In the genomic region with DNA sequence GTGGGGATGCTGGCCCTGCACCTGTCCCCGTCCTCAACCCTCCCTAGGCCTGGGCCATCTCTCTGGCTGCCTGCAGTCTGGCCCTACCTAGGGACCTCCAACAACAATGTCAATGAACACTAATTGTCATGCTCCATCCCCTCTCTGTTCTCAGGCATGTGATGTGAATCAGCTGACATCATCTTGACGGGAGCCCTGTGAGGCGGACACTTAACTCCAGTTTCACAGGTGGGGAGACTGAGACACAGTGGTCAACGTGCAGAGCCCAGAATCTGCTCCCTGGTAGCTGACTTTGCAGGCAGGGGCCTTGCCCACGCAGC, we compare ENCODE assay signal across 2 cellular contexts.
TF ChIP-seq lines count a peak whose summit lies in the region.

No MANE protein-coding gene starts in this region.

TF ChIP-seq in SK-N-SH, 30 proteins besides CTCF, POLR2A, EP300 and RAD21 (continued from another document):
- no peak for TF ChIP-seq SIN3A (IDR thresholded peaks at IDR 0.05; ENCODE audit: borderline replicate concordance, low read depth, low read length)
- TF ChIP-seq, protein P1, sequence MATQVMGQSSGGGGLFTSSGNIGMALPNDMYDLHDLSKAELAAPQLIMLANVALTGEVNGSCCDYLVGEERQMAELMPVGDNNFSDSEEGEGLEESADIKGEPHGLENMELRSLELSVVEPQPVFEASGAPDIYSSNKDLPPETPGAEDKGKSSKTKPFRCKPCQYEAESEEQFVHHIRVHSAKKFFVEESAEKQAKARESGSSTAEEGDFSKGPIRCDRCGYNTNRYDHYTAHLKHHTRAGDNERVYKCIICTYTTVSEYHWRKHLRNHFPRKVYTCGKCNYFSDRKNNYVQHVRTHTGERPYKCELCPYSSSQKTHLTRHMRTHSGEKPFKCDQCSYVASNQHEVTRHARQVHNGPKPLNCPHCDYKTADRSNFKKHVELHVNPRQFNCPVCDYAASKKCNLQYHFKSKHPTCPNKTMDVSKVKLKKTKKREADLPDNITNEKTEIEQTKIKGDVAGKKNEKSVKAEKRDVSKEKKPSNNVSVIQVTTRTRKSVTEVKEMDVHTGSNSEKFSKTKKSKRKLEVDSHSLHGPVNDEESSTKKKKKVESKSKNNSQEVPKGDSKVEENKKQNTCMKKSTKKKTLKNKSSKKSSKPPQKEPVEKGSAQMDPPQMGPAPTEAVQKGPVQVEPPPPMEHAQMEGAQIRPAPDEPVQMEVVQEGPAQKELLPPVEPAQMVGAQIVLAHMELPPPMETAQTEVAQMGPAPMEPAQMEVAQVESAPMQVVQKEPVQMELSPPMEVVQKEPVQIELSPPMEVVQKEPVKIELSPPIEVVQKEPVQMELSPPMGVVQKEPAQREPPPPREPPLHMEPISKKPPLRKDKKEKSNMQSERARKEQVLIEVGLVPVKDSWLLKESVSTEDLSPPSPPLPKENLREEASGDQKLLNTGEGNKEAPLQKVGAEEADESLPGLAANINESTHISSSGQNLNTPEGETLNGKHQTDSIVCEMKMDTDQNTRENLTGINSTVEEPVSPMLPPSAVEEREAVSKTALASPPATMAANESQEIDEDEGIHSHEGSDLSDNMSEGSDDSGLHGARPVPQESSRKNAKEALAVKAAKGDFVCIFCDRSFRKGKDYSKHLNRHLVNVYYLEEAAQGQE (IDR thresholded peaks at IDR 0.05; ENCODE audit: low read depth, low read length): no peak
- no peak for TF ChIP-seq MXI1 (IDR thresholded peaks at IDR 0.05; ENCODE audit: low read depth, low read length)
- no peak for TF ChIP-seq ELF1 (IDR thresholded peaks at IDR 0.05)
TF ChIP-seq in SK-N-SH: peak in this region for 0.

TF ChIP-seq in SK-N-SH treated with all-trans-retinoic acid at 6 μM for 48 hours, 23 proteins besides CTCF, POLR2A, EP300 and RAD21 (continued from another document):
- TF ChIP-seq BACH2 (CRISPR knock-in tag; IDR thresholded peaks at IDR 0.05; ENCODE audit: borderline replicate concordance): no peak
- no peak for TF ChIP-seq ARNTL (CRISPR knock-in tag; IDR thresholded peaks at IDR 0.05; ENCODE audit: borderline replicate concordance, low read depth)
- no peak for TF ChIP-seq ZFP3 (CRISPR knock-in tag; IDR thresholded peaks at IDR 0.05)
- TF ChIP-seq ISL1 (CRISPR knock-in tag; IDR thresholded peaks at IDR 0.05): no peak
- TF ChIP-seq ZNF565 (CRISPR knock-in tag; conservative IDR thresholded peaks at IDR 0.05; ENCODE audit: low read depth): no peak
- no peak for TF ChIP-seq ZNF70 (CRISPR knock-in tag; IDR thresholded peaks at IDR 0.05)
- TF ChIP-seq, protein P2, sequence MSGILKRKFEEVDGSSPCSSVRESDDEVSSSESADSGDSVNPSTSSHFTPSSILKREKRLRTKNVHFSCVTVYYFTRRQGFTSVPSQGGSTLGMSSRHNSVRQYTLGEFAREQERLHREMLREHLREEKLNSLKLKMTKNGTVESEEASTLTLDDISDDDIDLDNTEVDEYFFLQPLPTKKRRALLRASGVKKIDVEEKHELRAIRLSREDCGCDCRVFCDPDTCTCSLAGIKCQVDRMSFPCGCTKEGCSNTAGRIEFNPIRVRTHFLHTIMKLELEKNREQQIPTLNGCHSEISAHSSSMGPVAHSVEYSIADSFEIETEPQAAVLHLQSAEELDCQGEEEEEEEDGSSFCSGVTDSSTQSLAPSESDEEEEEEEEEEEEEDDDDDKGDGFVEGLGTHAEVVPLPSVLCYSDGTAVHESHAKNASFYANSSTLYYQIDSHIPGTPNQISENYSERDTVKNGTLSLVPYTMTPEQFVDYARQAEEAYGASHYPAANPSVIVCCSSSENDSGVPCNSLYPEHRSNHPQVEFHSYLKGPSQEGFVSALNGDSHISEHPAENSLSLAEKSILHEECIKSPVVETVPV (CRISPR knock-in tag; IDR thresholded peaks at IDR 0.05): no peak
- no peak for TF ChIP-seq TCF4 (CRISPR knock-in tag; IDR thresholded peaks at IDR 0.05; ENCODE audit: borderline replicate concordance)
- TF ChIP-seq, protein P3, sequence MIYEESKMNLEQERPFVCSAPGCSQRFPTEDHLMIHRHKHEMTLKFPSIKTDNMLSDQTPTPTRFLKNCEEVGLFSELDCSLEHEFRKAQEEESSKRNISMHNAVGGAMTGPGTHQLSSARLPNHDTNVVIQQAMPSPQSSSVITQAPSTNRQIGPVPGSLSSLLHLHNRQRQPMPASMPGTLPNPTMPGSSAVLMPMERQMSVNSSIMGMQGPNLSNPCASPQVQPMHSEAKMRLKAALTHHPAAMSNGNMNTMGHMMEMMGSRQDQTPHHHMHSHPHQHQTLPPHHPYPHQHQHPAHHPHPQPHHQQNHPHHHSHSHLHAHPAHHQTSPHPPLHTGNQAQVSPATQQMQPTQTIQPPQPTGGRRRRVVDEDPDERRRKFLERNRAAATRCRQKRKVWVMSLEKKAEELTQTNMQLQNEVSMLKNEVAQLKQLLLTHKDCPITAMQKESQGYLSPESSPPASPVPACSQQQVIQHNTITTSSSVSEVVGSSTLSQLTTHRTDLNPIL (CRISPR knock-in tag; IDR thresholded peaks at IDR 0.05; ENCODE audit: low read depth): no peak
- TF ChIP-seq CSDC2 (CRISPR knock-in tag; IDR thresholded peaks at IDR 0.05): no peak
- no peak for TF ChIP-seq ZNF8 (CRISPR knock-in tag; IDR thresholded peaks at IDR 0.05)
- TF ChIP-seq ZFP30 (CRISPR knock-in tag; IDR thresholded peaks at IDR 0.05): no peak
- TF ChIP-seq SNAI2 (CRISPR knock-in tag; IDR thresholded peaks at IDR 0.05): no peak
- TF ChIP-seq, protein P4, sequence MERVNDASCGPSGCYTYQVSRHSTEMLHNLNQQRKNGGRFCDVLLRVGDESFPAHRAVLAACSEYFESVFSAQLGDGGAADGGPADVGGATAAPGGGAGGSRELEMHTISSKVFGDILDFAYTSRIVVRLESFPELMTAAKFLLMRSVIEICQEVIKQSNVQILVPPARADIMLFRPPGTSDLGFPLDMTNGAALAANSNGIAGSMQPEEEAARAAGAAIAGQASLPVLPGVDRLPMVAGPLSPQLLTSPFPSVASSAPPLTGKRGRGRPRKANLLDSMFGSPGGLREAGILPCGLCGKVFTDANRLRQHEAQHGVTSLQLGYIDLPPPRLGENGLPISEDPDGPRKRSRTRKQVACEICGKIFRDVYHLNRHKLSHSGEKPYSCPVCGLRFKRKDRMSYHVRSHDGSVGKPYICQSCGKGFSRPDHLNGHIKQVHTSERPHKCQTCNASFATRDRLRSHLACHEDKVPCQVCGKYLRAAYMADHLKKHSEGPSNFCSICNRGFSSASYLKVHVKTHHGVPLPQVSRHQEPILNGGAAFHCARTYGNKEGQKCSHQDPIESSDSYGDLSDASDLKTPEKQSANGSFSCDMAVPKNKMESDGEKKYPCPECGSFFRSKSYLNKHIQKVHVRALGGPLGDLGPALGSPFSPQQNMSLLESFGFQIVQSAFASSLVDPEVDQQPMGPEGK (CRISPR knock-in tag; IDR thresholded peaks at IDR 0.05; ENCODE audit: borderline replicate concordance): no peak
